In genomic region chr5:78745985-78746384, GRCh38 we compare ENCODE assay signal across 1 cellular context.
TF ChIP-seq lines count a peak whose summit lies in the region.

No MANE protein-coding gene starts in this region.

TF ChIP-seq in SK-N-SH, 30 proteins besides CTCF, POLR2A, EP300 and RAD21 (continued from another document):
- TF ChIP-seq USF1 (IDR thresholded peaks at IDR 0.05; ENCODE audit: borderline replicate concordance, low read depth), result no peak
- 0 out of 2 replicates have a peak, but pooled peaks have one; percentile 10 for TF ChIP-seq TCF12 (IDR thresholded peaks at IDR 0.05)
- TF ChIP-seq FOSL2 (IDR thresholded peaks at IDR 0.05; ENCODE audit: borderline replicate concordance, low read depth), result no peak
- TF ChIP-seq PBX3 (IDR thresholded peaks at IDR 0.05), result peak; percentile 54
- TF ChIP-seq SMC3 (IDR thresholded peaks at IDR 0.05; ENCODE audit: low read depth, low read length), result no peak
- TF ChIP-seq YY1 (IDR thresholded peaks at IDR 0.05; ENCODE audit: low read depth), result no peak
